In genomic region chr9:131943397-131943796, GRCh38 we compare ENCODE assay signal across 17 cellular contexts.
DNase-seq lines count a peak whose midpoint lies in the region; ATAC-seq and TF ChIP-seq lines count a peak whose summit lies in the region.
"Had no signal": no experiment of that assay in that cellular context is flagged by ENCODE, and none has a peak within 500 bp of the region (broad histone marks: within the 10 kb centered on the region; RNA-seq: fewer than 3 reads in every experiment).

No MANE protein-coding gene starts in this region.

- no peaks in the 10 kb centered on the region for H3K9me3 Mint-ChIP-seq in Caco-2 (ENCODE audit: unreplicated experiment)
- H3K9me3 Mint-ChIP-seq: activated naive CD8-positive, alpha-beta T cell treated with anti-CD3 and anti-CD28 coated beads for 36 hours; stimulated activated naive B cell treated with anti-CD40 and anti-IgM and Interleukin-4, amounts not matched to agents 10 μg/mL and 1 μg/mL and 100 μg/mL, for 72 hours had no signal

- H3K4me3 ChIP-seq in HUES6 (ENCODE audit: low read depth, low read length) (no peak overlapping the region), epithelial cell of esophagus (ENCODE audit: low read length) (no peak overlapping the region), Caco-2 (ENCODE audit: low read depth, low read length) (no peak overlapping the region)
- H3K4me3 ChIP-seq: PC-9 had no signal

- peaks cover 4% of the 10 kb centered on the region; the same call in 1 of the 2 replicates for H3K36me3 ChIP-seq in HUES6 (ENCODE audit: control insufficient read depth, insufficient read depth, low read length)
- H3K36me3 ChIP-seq in Caco-2 (ENCODE audit: control insufficient read depth, insufficient read depth, low read length) = no peaks in the 10 kb centered on the region; the same call in 1 of the 2 replicates

- H3K27me3 Mint-ChIP-seq in Caco-2 (ENCODE audit: insufficient read depth, unreplicated experiment) = no peaks in the 10 kb centered on the region
- H3K27me3 Mint-ChIP-seq: activated naive CD8-positive, alpha-beta T cell treated with anti-CD3 and anti-CD28 coated beads for 36 hours; stimulated activated naive B cell treated with anti-CD40 and anti-IgM and Interleukin-4, amounts not matched to agents 10 μg/mL and 1 μg/mL and 100 μg/mL, for 72 hours had no signal

- CTCF ChIA-PET in Caco-2 (lab: Charles Lee) = no interaction called here

- intact Hi-C loops in posterior vena cava (cut with DNase I) (no loop called here), Caco-2 (cut with micrococcal nuclease; ENCODE audit: unreplicated experiment) (no loop called here)

- no peaks in the 10 kb centered on the region for H3K4me1 Mint-ChIP-seq in Caco-2 (ENCODE audit: low read depth, unreplicated experiment)
- H3K4me1 Mint-ChIP-seq: activated naive CD8-positive, alpha-beta T cell treated with anti-CD3 and anti-CD28 coated beads for 36 hours had no signal

- H3K4me1 ChIP-seq in HUES6 (ENCODE audit: control insufficient read depth, insufficient read depth, low read length) (peaks cover 20% of the 10 kb centered on the region), Caco-2 (no peaks in the 10 kb centered on the region)

- no peak overlapping the region for H3K4me3 Mint-ChIP-seq in Caco-2 (ENCODE audit: unreplicated experiment)
- H3K4me3 Mint-ChIP-seq: activated naive CD8-positive, alpha-beta T cell treated with anti-CD3 and anti-CD28 coated beads for 36 hours; stimulated activated naive B cell treated with anti-CD40 and anti-IgM and Interleukin-4, amounts not matched to agents 10 μg/mL and 1 μg/mL and 100 μg/mL, for 72 hours had no signal

- peak; percentile 24 for DNase-seq in NCI-H460 (ENCODE audit: extremely low read depth, low read depth)
- peak; percentile 85 for DNase-seq in epithelial cell of esophagus (ENCODE audit: low read depth)
- no peak for DNase-seq in posterior vena cava (ENCODE audit: low spot score)
- DNase-seq in Caco-2 = no peak
- no peak for DNase-seq in activated CD4-positive, CD25-positive, alpha-beta regulatory T cell (lab: John Stamatoyannopoulos, UW)
- DNase-seq: activated CD4-positive, alpha-beta T cell treated with anti-CD3 and anti-CD28 coated beads, Interleukin-2, amount 50 U/mL, for 4 hours; activated naive CD8-positive, alpha-beta T cell treated with anti-CD3 and anti-CD28 coated beads for 36 hours; activated T-cell treated with anti-CD3 and anti-CD28 coated beads, Interleukin-2, amount 50 U/mL, for 1 hour; central memory CD4-positive, alpha-beta T cell; foreskin melanocyte; left ventricle myocardium superior; NCI-H1930; PC-9; stimulated activated naive B cell treated with anti-CD40 and anti-IgM and Interleukin-4, amounts not matched to agents 10 μg/mL and 1 μg/mL and 100 μg/mL, for 72 hours had no signal

- H3K27me3 ChIP-seq in HUES6 (ENCODE audit: control insufficient read depth, insufficient read depth, low read length) = no peaks in the 10 kb centered on the region
- H3K27me3 ChIP-seq in Caco-2 (replicated peaks; ENCODE audit: control insufficient read depth, insufficient read depth, low read length) = no peaks in the 10 kb centered on the region

- H3K9me3 ChIP-seq in HUES6 (ENCODE audit: control insufficient read depth, insufficient read depth, low read depth, low read length) (no peaks in the 10 kb centered on the region), Caco-2 (no peaks in the 10 kb centered on the region)

- ATAC-seq in HG02884 (IDR thresholded peaks at IDR 0.05; ENCODE audit: unreplicated experiment) = no peak
- ATAC-seq: left ventricle myocardium superior; stimulated activated naive B cell treated with anti-CD40 and anti-IgM and Interleukin-4, amounts not matched to agents 10 μg/mL and 1 μg/mL and 100 μg/mL, for 72 hours had no signal

- POLR2A ChIA-PET in Caco-2 (lab: Charles Lee) = no interaction called here

- no peak overlapping the region for H3K27ac Mint-ChIP-seq in Caco-2 (ENCODE audit: unreplicated experiment)
- H3K27ac Mint-ChIP-seq: activated naive CD8-positive, alpha-beta T cell treated with anti-CD3 and anti-CD28 coated beads for 36 hours; stimulated activated naive B cell treated with anti-CD40 and anti-IgM and Interleukin-4, amounts not matched to agents 10 μg/mL and 1 μg/mL and 100 μg/mL, for 72 hours had no signal

- H3K27ac ChIP-seq in C4-2B = peak overlapping the region; percentile 57
- H3K27ac ChIP-seq in HUES6 (ENCODE audit: low read depth, low read length) = peak overlapping the region; percentile 40
- H3K27ac ChIP-seq: PC-9 had no signal

- peaks cover 5% of the 10 kb centered on the region for H3K36me3 Mint-ChIP-seq in Caco-2 (ENCODE audit: insufficient read depth, unreplicated experiment)

- H3K9ac ChIP-seq in HUES6 (ENCODE audit: low read length) = no peak overlapping the region

- no TSS peak for BruUV-seq in Caco-2 (replicated peaks; lab: Mats Ljungman, UMichigan)

- no peak for TF ChIP-seq CTCF in C4-2B (conservative IDR thresholded peaks at IDR 0.05)
- TF ChIP-seq CTCF in epithelial cell of esophagus (IDR thresholded peaks at IDR 0.05; ENCODE audit: insufficient read depth, low read depth, low read length, missing control alignments) = no peak
- TF ChIP-seq CTCF in Caco-2 (IDR thresholded peaks at IDR 0.05; ENCODE audit: insufficient read depth in 1 of 2, low read depth in 1 of 2, low read length in 1 of 2, severe bottlenecking in 1 of 2, unreplicated experiment in 1 of 2) = no peak

Comparison
In these comparisons a context has a peak if more than half of its experiments do, and no peak if none do; other contexts are left out.
1. DNase-seq: peak in NCI-H460 (single experiment) and epithelial cell of esophagus (single experiment); none in posterior vena cava (single experiment), Caco-2 (0 of 2) and activated CD4-positive, CD25-positive, alpha-beta regulatory T cell (0 of 4).